In genomic region chr4:5887011-5887360, GRCh38 we compare ENCODE assay signal across 11 cellular contexts. TPM values are rescaled to one million over a fixed set of nuclear protein-coding genes. Genes with fewer than 3 reads are reported as not detected.
DNase-seq lines count a peak whose midpoint lies in the region; ATAC-seq and TF ChIP-seq lines count a peak whose summit lies in the region.
"Had no signal": no experiment of that assay in that cellular context is flagged by ENCODE, and none has a peak within 500 bp of the region (broad histone marks: within the 10 kb centered on the region; RNA-seq: fewer than 3 reads in every experiment).

No MANE protein-coding gene starts in this region.

- DNase-seq in left ventricle myocardium inferior, result no peak
- no peak for DNase-seq in right atrium auricular region (ENCODE audit: low spot score)
- peak; percentile 57 for DNase-seq in ecto neural progenitor cell (ENCODE audit: low spot score)
- no peak for DNase-seq in uterus
- DNase-seq in NCI-H1417 treated with DMSO at 0.1 percent for 48 hours (lab: John Stamatoyannopoulos, UW), result no peak
- DNase-seq in AG20443 (ENCODE audit: low spot score), result no peak
- DNase-seq: activated CD4-positive, alpha-beta T cell treated with anti-CD3 and anti-CD28 coated beads for 4 hours; tibial artery had no signal

- no CpG with 5 or more reads among the region's 8 CpGs for WGBS in gastroesophageal sphincter (ENCODE audit: low coverage in 1 of 2), 2 donors

- no peak for ATAC-seq in gastroesophageal sphincter

- TF ChIP-seq EP300 in gastroesophageal sphincter (IDR thresholded peaks at IDR 0.05), result no peak

- intact Hi-C loops in left ventricle myocardium inferior (cut with micrococcal nuclease) (no loop called here), uterus (cut with DNase I; ENCODE audit: low total_unique reads) (no loop called here)

- no peak overlapping the region for H3K27ac ChIP-seq in left ventricle myocardium inferior (replicated peaks)
- no peak overlapping the region for H3K27ac ChIP-seq in right atrium auricular region
- H3K27ac ChIP-seq in muscle layer of duodenum (ENCODE audit: low read length), result no peak overlapping the region
- H3K27ac ChIP-seq in uterus, result no peak overlapping the region
- no peak overlapping the region for H3K27ac ChIP-seq in gastroesophageal sphincter
- H3K27ac ChIP-seq: tibial artery had no signal

- no peaks in the 10 kb centered on the region for H3K9me3 ChIP-seq in left ventricle myocardium inferior (replicated peaks)
- H3K9me3 ChIP-seq in right atrium auricular region, result no peaks in the 10 kb centered on the region
- H3K9me3 ChIP-seq in muscle layer of duodenum (ENCODE audit: control insufficient read depth in 1 of 2, low read length in 2 of 2), result no peaks in the 10 kb centered on the region
- H3K9me3 ChIP-seq in uterus, result no peaks in the 10 kb centered on the region
- no peaks in the 10 kb centered on the region for H3K9me3 ChIP-seq in gastroesophageal sphincter
- H3K9me3 ChIP-seq: tibial artery had no signal

- no peak for TF ChIP-seq POLR2A in uterus (IDR thresholded peaks at IDR 0.05)
- no peak for TF ChIP-seq POLR2A in gastroesophageal sphincter (IDR thresholded peaks at IDR 0.05)

- no peak for TF ChIP-seq CTCF in left ventricle myocardium inferior (IDR thresholded peaks at IDR 0.05; ENCODE audit: borderline replicate concordance)
- no peak for TF ChIP-seq CTCF in right atrium auricular region (IDR thresholded peaks at IDR 0.05)
- no peak for TF ChIP-seq CTCF in uterus (IDR thresholded peaks at IDR 0.05)
- no peak for TF ChIP-seq CTCF in gastroesophageal sphincter (IDR thresholded peaks at IDR 0.05)

- peaks cover 32% of the 10 kb centered on the region for H3K4me1 ChIP-seq in left ventricle myocardium inferior
- H3K4me1 ChIP-seq in right atrium auricular region, result peaks cover 0 to 28% of the 10 kb centered on the region in 2 donors
- H3K4me1 ChIP-seq in muscle layer of duodenum (ENCODE audit: control insufficient read depth in 1 of 2, insufficient read depth in 2 of 2, low read length in 2 of 2), result peaks cover 0 to 36% of the 10 kb centered on the region in 2 donors
- no peaks in the 10 kb centered on the region for H3K4me1 ChIP-seq in uterus
- H3K4me1 ChIP-seq in gastroesophageal sphincter, result peaks cover 0 to 40% (median 18%) of the 10 kb centered on the region in 3 donors

- H3K27me3 ChIP-seq in left ventricle myocardium inferior (ENCODE audit: low read depth), result peaks cover 96% of the 10 kb centered on the region
- H3K27me3 ChIP-seq in right atrium auricular region, result peaks cover 17 to 34% of the 10 kb centered on the region in 2 donors
- peaks cover 36% of the 10 kb centered on the region for H3K27me3 ChIP-seq in muscle layer of duodenum (ENCODE audit: low read depth, low read length)
- H3K27me3 ChIP-seq in uterus, result peaks cover 18 to 20% of the 10 kb centered on the region in 2 donors
- H3K27me3 ChIP-seq in gastroesophageal sphincter, result peaks cover 89% of the 10 kb centered on the region

- no peaks in the 10 kb centered on the region for H3K36me3 ChIP-seq in left ventricle myocardium inferior
- H3K36me3 ChIP-seq in right atrium auricular region, result no peaks in the 10 kb centered on the region
- H3K36me3 ChIP-seq in muscle layer of duodenum (ENCODE audit: control insufficient read depth in 1 of 2, insufficient read depth in 2 of 2, low read length in 2 of 2), result no peaks in the 10 kb centered on the region
- no peaks in the 10 kb centered on the region for H3K36me3 ChIP-seq in uterus
- no peaks in the 10 kb centered on the region for H3K36me3 ChIP-seq in gastroesophageal sphincter
- H3K36me3 ChIP-seq: tibial artery had no signal

- H3K4me3 ChIP-seq in left ventricle myocardium inferior (peak overlapping the region; percentile 71), right atrium auricular region (peak overlapping the region in 1 of 2 donors; percentile 51), muscle layer of duodenum (ENCODE audit: low read depth in 1 of 2, low read length in 2 of 2) (peak overlapping the region; percentile 26 to 61), uterus (peak overlapping the region; percentile 45 to 54), gastroesophageal sphincter (peak overlapping the region in 1 of 2 donors; percentile 57)

RNA-seq across cellular contexts. Expression of gene CRMP1, which starts 5.9 kb away (rescaled TPM):
- total RNA-seq in left ventricle myocardium inferior, result 1.4 TPM
- total RNA-seq in right atrium auricular region, result 1 to 10 TPM in 1 of 2 donors, under 1 TPM in 1; 0.37 to 1.1 TPM
- total RNA-seq in uterus, result 10 to 100 TPM in 1 of 4 donors, 1 to 10 TPM in 2, under 1 TPM in 1; 0.59 to 42.8 (median 2.3) TPM
- 1 to 10 TPM in 3 of 4 donors, under 1 TPM in 1; 0.62 to 4.3 (median 1.6) TPM for total RNA-seq in gastroesophageal sphincter
- total RNA-seq: activated T-helper 1 cell treated with anti-CD3 and anti-CD28 coated beads, Interleukin-12 subunit alpha, Interleukin-12 subunit beta, Interleukin-2, Interleukin-4 antibody, amounts not matched to agents 30 ng/mL and 10 ng/mL and 1 ng/mL, durations not matched to agents 14 hours and 24 hours and 36 hours had no signal
